1 cellular context compared by ENCODE assay signal in genomic region chrX:136397001-136397400, GRCh38.
TF ChIP-seq lines count a peak whose summit lies in the region.

No MANE protein-coding gene starts in this region.

TF ChIP-seq in H1, 55 proteins besides CTCF, POLR2A, EP300 and RAD21 (continued from another document):
- TF ChIP-seq USF2 (IDR thresholded peaks at IDR 0.05; ENCODE audit: low read length) = no peak
- TF ChIP-seq BCL11A (IDR thresholded peaks at IDR 0.05; ENCODE audit: low read depth in 2 of 2, low read length in 2 of 2) = no peak
- TF ChIP-seq HDAC2 (IDR thresholded peaks at IDR 0.05; ENCODE audit: borderline replicate concordance in 1 of 2, low read depth in 2 of 2, low read length in 2 of 2) = no peak
- TF ChIP-seq SP4 (IDR thresholded peaks at IDR 0.05; ENCODE audit: low read length) = no peak
- no peak for TF ChIP-seq ATF3 (IDR thresholded peaks at IDR 0.05; ENCODE audit: insufficient read depth, low read depth, low read length)
- no peak for TF ChIP-seq MAFK (IDR thresholded peaks at IDR 0.05; ENCODE audit: low read depth, low read length)
- TF ChIP-seq SIRT6 (IDR thresholded peaks at IDR 0.05; ENCODE audit: low read length) = no peak
- TF ChIP-seq CBX5 (IDR thresholded peaks at IDR 0.05; ENCODE audit: low read depth, low read length) = no peak
- no peak for TF ChIP-seq HDAC6 (IDR thresholded peaks at IDR 0.05; ENCODE audit: low read depth, low read length)
- TF ChIP-seq SRF (IDR thresholded peaks at IDR 0.05; ENCODE audit: low read depth, low read length) = no peak
- no peak for TF ChIP-seq POLR2AphosphoS5 (IDR thresholded peaks at IDR 0.05; ENCODE audit: low read depth, low read length)
- TF ChIP-seq PHF8 (conservative IDR thresholded peaks at IDR 0.05; ENCODE audit: low read depth, low read length) = no peak
- no peak for TF ChIP-seq EGR1 (IDR thresholded peaks at IDR 0.05; ENCODE audit: borderline replicate concordance, low read depth, low read length)
- TF ChIP-seq EZH2 (IDR thresholded peaks at IDR 0.05; ENCODE audit: low read depth, low read length, severe bottlenecking) = no peak
- TF ChIP-seq TBP (IDR thresholded peaks at IDR 0.05; ENCODE audit: low read depth, low read length) = no peak
- no peak for TF ChIP-seq CBX8 (IDR thresholded peaks at IDR 0.05; ENCODE audit: borderline replicate concordance, low read depth, low read length)
- no peak for TF ChIP-seq SAP30 (IDR thresholded peaks at IDR 0.05; ENCODE audit: insufficient read depth, insufficient replicate concordance, low read length)
